8 cellular contexts compared by ENCODE assay signal in the genomic region with DNA sequence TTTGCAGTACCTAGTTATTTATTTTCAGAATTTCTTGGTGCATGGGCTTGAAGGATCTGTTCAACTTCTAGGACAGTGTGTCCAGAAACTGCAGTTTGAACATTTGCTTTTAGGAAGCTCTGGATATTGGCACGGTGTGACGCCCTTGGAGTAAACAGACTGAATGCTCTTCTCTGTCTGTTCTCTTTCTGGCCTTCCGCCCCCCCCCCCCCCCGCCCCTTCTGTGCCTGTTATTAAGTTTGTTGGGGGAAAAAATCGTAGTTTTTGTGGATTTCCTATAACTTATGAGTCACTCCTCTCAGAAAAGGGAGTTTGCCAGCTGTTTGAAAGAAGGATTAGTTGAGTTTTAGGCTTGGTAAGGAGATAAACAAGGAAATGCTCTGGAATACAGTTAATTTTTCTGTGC. TPM values are rescaled to one million over a fixed set of nuclear protein-coding genes. Genes with fewer than 3 reads are reported as not detected.
DNase-seq lines count a peak whose midpoint lies in the region; ATAC-seq and TF ChIP-seq lines count a peak whose summit lies in the region.

No MANE protein-coding gene starts in this region.

- intact Hi-C loops in Caco-2 (cut with micrococcal nuclease; ENCODE audit: unreplicated experiment) = no loop called here

- H3K36me3 Mint-ChIP-seq in Caco-2 (ENCODE audit: insufficient read depth, unreplicated experiment) (peaks cover 20% of the 10 kb centered on the region), WTC11 (no peaks in the 10 kb centered on the region), nephron progenitor cell (ENCODE audit: low read depth) (peaks cover 24% of the 10 kb centered on the region)

- peaks cover 17% of the 10 kb centered on the region for H3K4me1 Mint-ChIP-seq in Caco-2 (ENCODE audit: low read depth, unreplicated experiment)
- H3K4me1 Mint-ChIP-seq in WTC11 = peaks cover 44% of the 10 kb centered on the region
- peaks cover 36% of the 10 kb centered on the region for H3K4me1 Mint-ChIP-seq in nephron progenitor cell

- H3K27me3 ChIP-seq in Caco-2 (replicated peaks; ENCODE audit: control insufficient read depth, insufficient read depth, low read length) = no peaks in the 10 kb centered on the region

- no peak for DNase-seq in Caco-2
- DNase-seq in WTC11 (ENCODE audit: low spot score) = no peak
- peak; percentile 43 for DNase-seq in fibroblast of the conjunctiva (ENCODE audit: low read depth)
- DNase-seq in nephron progenitor cell = no peak
- DNase-seq in activated effector memory CD4-positive, alpha-beta T cell treated with Interleukin-2 at 50 U/mL for 16 hours = no peak

- no peaks in the 10 kb centered on the region for H3K27me3 Mint-ChIP-seq in Caco-2 (ENCODE audit: insufficient read depth, unreplicated experiment)
- H3K27me3 Mint-ChIP-seq in WTC11 (ENCODE audit: low read depth) = no peaks in the 10 kb centered on the region
- H3K27me3 Mint-ChIP-seq in nephron progenitor cell (ENCODE audit: low read depth, poor library complexity) = no peaks in the 10 kb centered on the region

- no TSS peak for BruUV-seq in Caco-2 (replicated peaks; lab: Mats Ljungman, UMichigan)

- no peak for ATAC-seq in WTC11
- ATAC-seq in HG03342 (IDR thresholded peaks at IDR 0.05; ENCODE audit: unreplicated experiment) = no peak
- no peak for ATAC-seq in GM21423 (IDR thresholded peaks at IDR 0.05; ENCODE audit: unreplicated experiment)

- POLR2A ChIA-PET in Caco-2 (lab: Charles Lee) (interaction anchor here (0.6 kb wide), 1 partner anchor 1770 kb away, joined by 3 read pairs; no protein-coding TSS in a partner anchor), HEK293 (lab: Yijun Ruan, JAX) (interaction anchor here (0.6 to 1.9 kb wide), 4 partner anchors 12 to 100 kb away, joined by 3 to 7 read pairs (median 4); no protein-coding TSS in a partner anchor), WTC11 (lab: Charles Lee) (no interaction called here)

- no peaks in the 10 kb centered on the region for H3K36me3 ChIP-seq in Caco-2 (ENCODE audit: control insufficient read depth, insufficient read depth, low read length)
- no peaks in the 10 kb centered on the region for H3K36me3 ChIP-seq in HEK293 (ENCODE audit: control insufficient read depth in 2 of 2, insufficient read depth in 1 of 2, low read length in 2 of 2)

- H3K4me1 ChIP-seq in Caco-2 (peaks cover 24% of the 10 kb centered on the region), HEK293 (ENCODE audit: control insufficient read depth, insufficient read depth, low read length) (peaks cover 12% of the 10 kb centered on the region; the same call in 1 of the 2 replicates)

- CTCF ChIA-PET in Caco-2 (lab: Charles Lee) = no interaction called here
- CTCF ChIA-PET in HEK293 (lab: Yijun Ruan, JAX) = no interaction called here
- CTCF ChIA-PET in WTC11 (lab: Charles Lee) = no interaction called here

- H3K4me3 Mint-ChIP-seq in Caco-2 (ENCODE audit: unreplicated experiment) (peak overlapping the region; percentile 99), WTC11 (peak overlapping the region; percentile 93), nephron progenitor cell (peak overlapping the region; percentile 96)

- H3K27ac ChIP-seq in HEK293 (ENCODE audit: extremely low read depth, low read depth, low read length) = peak overlapping the region; percentile 97

- H3K4me3 ChIP-seq in Caco-2 (ENCODE audit: low read depth, low read length) (peak overlapping the region; percentile 70), HEK293 (ENCODE audit: low read depth, low read length) (peak overlapping the region; percentile 81)

- H3K27ac Mint-ChIP-seq in Caco-2 (ENCODE audit: unreplicated experiment) = peak overlapping the region; percentile 99
- peak overlapping the region; percentile 97 for H3K27ac Mint-ChIP-seq in WTC11
- peak overlapping the region; percentile 94 for H3K27ac Mint-ChIP-seq in nephron progenitor cell

- H3K9me3 Mint-ChIP-seq in Caco-2 (ENCODE audit: unreplicated experiment) (no peaks in the 10 kb centered on the region), WTC11 (no peaks in the 10 kb centered on the region), nephron progenitor cell (no peaks in the 10 kb centered on the region)

- H3K9me3 ChIP-seq in Caco-2 (no peaks in the 10 kb centered on the region), HEK293 (ENCODE audit: control insufficient read depth, insufficient read depth, low read depth, low read length) (no peaks in the 10 kb centered on the region)

- no peak for TF ChIP-seq CTCF in Caco-2 (IDR thresholded peaks at IDR 0.05; ENCODE audit: insufficient read depth in 1 of 2, low read depth in 1 of 2, low read length in 1 of 2, severe bottlenecking in 1 of 2, unreplicated experiment in 1 of 2)
- no peak for TF ChIP-seq CTCF in HEK293 (tag by site-specific recombination; IDR thresholded peaks at IDR 0.05)
- no peak for TF ChIP-seq CTCF in WTC11 (IDR thresholded peaks at IDR 0.05)
- no peak for TF ChIP-seq CTCF in nephron progenitor cell (IDR thresholded peaks at IDR 0.05)

TF ChIP-seq in HEK293, 187 proteins besides CTCF, POLR2A, EP300 and RAD21 (continues in another document):
- TF ChIP-seq ZNF221 (tag by site-specific recombination; IDR thresholded peaks at IDR 0.05; ENCODE audit: borderline replicate concordance) (no peak), TCF7L2 (IDR thresholded peaks at IDR 0.05; ENCODE audit: borderline replicate concordance, low read depth, low read length) (no peak), ZNF701 (tag by site-specific recombination; IDR thresholded peaks at IDR 0.05) (no peak), PRDM1 (tag by site-specific recombination; IDR thresholded peaks at IDR 0.05) (peak; percentile 2; the same call in 1 of the 2 replicates), ZIC2 (tag by site-specific recombination; IDR thresholded peaks at IDR 0.05) (no peak), ZNF175 (tag by site-specific recombination; IDR thresholded peaks at IDR 0.05) (no peak)
- TF ChIP-seq, protein P1, sequence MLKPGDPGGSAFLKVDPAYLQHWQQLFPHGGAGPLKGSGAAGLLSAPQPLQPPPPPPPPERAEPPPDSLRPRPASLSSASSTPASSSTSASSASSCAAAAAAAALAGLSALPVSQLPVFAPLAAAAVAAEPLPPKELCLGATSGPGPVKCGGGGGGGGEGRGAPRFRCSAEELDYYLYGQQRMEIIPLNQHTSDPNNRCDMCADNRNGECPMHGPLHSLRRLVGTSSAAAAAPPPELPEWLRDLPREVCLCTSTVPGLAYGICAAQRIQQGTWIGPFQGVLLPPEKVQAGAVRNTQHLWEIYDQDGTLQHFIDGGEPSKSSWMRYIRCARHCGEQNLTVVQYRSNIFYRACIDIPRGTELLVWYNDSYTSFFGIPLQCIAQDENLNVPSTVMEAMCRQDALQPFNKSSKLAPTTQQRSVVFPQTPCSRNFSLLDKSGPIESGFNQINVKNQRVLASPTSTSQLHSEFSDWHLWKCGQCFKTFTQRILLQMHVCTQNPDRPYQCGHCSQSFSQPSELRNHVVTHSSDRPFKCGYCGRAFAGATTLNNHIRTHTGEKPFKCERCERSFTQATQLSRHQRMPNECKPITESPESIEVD (tag by site-specific recombination; IDR thresholded peaks at IDR 0.05) = peak; percentile 96
- TF ChIP-seq, protein P2, sequence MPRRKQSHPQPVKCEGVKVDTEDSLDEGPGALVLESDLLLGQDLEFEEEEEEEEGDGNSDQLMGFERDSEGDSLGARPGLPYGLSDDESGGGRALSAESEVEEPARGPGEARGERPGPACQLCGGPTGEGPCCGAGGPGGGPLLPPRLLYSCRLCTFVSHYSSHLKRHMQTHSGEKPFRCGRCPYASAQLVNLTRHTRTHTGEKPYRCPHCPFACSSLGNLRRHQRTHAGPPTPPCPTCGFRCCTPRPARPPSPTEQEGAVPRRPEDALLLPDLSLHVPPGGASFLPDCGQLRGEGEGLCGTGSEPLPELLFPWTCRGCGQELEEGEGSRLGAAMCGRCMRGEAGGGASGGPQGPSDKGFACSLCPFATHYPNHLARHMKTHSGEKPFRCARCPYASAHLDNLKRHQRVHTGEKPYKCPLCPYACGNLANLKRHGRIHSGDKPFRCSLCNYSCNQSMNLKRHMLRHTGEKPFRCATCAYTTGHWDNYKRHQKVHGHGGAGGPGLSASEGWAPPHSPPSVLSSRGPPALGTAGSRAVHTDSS (tag by site-specific recombination; IDR thresholded peaks at IDR 0.05) = no peak

TF ChIP-seq in WTC11, 78 proteins besides CTCF, POLR2A, EP300 and RAD21:
- TF ChIP-seq IRF1 (CRISPR knock-in tag; IDR thresholded peaks at IDR 0.05) (no peak), NR1H2 (CRISPR knock-in tag; IDR thresholded peaks at IDR 0.05) (no peak), TP53 (CRISPR knock-in tag; IDR thresholded peaks at IDR 0.05) (no peak), JAZF1 (CRISPR knock-in tag; IDR thresholded peaks at IDR 0.05) (no peak), MYBL2 (CRISPR knock-in tag; IDR thresholded peaks at IDR 0.05) (no peak), SMAD3 (CRISPR knock-in tag; IDR thresholded peaks at IDR 0.05; ENCODE audit: borderline replicate concordance) (no peak), ZNF423 (CRISPR knock-in tag; IDR thresholded peaks at IDR 0.05) (no peak), SOX15 (CRISPR knock-in tag; IDR thresholded peaks at IDR 0.05) (no peak), TCF7 (CRISPR knock-in tag; IDR thresholded peaks at IDR 0.05; ENCODE audit: low read depth) (no peak), CREB1 (CRISPR knock-in tag; IDR thresholded peaks at IDR 0.05) (no peak), GABPB1 (CRISPR knock-in tag; IDR thresholded peaks at IDR 0.05) (no peak), OVOL2 (CRISPR knock-in tag; IDR thresholded peaks at IDR 0.05; ENCODE audit: borderline replicate concordance) (no peak), NR2C2 (CRISPR knock-in tag; IDR thresholded peaks at IDR 0.05) (no peak)
- TF ChIP-seq, protein P3, sequence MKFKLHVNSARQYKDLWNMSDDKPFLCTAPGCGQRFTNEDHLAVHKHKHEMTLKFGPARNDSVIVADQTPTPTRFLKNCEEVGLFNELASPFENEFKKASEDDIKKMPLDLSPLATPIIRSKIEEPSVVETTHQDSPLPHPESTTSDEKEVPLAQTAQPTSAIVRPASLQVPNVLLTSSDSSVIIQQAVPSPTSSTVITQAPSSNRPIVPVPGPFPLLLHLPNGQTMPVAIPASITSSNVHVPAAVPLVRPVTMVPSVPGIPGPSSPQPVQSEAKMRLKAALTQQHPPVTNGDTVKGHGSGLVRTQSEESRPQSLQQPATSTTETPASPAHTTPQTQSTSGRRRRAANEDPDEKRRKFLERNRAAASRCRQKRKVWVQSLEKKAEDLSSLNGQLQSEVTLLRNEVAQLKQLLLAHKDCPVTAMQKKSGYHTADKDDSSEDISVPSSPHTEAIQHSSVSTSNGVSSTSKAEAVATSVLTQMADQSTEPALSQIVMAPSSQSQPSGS (CRISPR knock-in tag; IDR thresholded peaks at IDR 0.05; ENCODE audit: borderline replicate concordance, low read depth) = no peak

RNA-seq across cellular contexts. Expression of gene KCTD3, which starts 1.2 kb away (rescaled TPM):
- total RNA-seq in Caco-2 (2022) (49.4 and 50.7 TPM in 2 replicates), WTC11 (2021) (46.8 to 55.6 TPM (median 48.4 TPM) in 3 replicates)
